ENCODE assay signal across 8 cellular contexts in the genomic region with DNA sequence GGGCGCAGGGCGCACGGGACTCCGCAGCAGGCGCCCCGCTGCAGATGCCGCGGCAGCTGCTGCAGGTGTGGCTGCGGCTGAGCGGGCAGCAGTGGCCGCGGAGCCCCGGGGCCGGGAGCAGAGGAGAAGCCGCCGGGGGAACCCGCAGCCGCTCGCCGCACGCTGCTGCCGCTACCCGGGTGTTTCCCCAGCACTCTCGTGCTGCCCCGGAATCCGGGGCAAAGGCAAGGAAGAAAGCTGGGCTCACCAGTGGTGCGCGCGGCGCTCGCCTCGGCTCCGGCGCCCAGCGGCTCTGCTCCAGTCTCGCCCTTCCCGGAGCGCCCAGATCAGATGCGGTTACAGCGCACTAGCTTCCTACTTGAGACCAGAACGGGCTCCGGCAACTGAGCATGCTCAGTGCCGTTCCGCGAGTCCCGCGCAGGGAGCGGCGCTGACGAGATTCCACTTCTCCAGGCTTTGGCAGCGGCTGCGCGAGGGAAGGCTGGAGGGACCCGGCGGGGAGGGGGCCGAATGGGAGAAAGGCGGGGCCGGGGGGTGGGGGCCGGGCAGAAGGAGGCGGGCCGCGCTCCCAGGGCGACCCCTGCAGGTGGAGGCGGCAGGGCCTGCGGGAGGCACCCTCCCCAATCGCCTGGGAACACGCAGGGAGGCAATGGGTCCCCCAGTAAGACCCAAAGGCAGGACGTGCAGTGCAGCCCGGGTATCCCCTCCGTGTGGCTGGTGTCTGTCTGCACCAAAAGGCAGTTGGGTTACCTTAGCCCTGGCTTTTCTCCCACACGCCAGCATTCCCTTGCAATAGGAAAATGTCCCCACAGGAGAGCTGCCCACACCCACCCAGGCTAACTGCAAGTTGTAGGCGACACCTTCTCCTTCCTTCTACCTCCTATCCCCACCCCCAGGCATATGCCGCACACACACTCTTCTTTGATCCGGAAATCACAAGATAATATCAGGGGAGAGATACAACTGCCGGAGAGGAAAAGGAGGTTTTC. TPM values are rescaled to one million over a fixed set of nuclear protein-coding genes. Genes with fewer than 3 reads are reported as not detected.
DNase-seq lines count a peak whose midpoint lies in the region; ATAC-seq and TF ChIP-seq lines count a peak whose summit lies in the region.

A gene (minus strand): TSS at position 385 of the 989 bp plus-strand sequence. CDS start 181,288 bp downstream, outside the sequence.

- H3K4me1 ChIP-seq in CD4-positive, CD25-positive, alpha-beta regulatory T cell (ENCODE audit: control insufficient read depth, insufficient read depth, low read length, poor library complexity, severe bottlenecking), result peaks cover 18% of the 10 kb centered on the region
- peaks cover 3% of the 10 kb centered on the region for H3K4me1 ChIP-seq in endodermal cell (ENCODE audit: control insufficient read depth, insufficient read depth, low read length)

- peak; percentile 94 for TF ChIP-seq CTCF in endodermal cell (conservative IDR thresholded peaks at IDR 0.05)

- ATAC-seq in CD4-positive, CD25-positive, alpha-beta regulatory T cell (ENCODE audit: low read depth in 2 of 2), result peak in 1 of 2 donors; percentile 31
- ATAC-seq in HG03342 (IDR thresholded peaks at IDR 0.05; ENCODE audit: unreplicated experiment) (peak; percentile 58), memory B cell (ENCODE audit: low read depth) (peak; percentile 59)

- no peak within 1 kb of the TSS for H3K27ac ChIP-seq in CD4-positive, CD25-positive, alpha-beta regulatory T cell (ENCODE audit: insufficient read depth, low read length, poor library complexity, severe bottlenecking)
- H3K27ac ChIP-seq in endodermal cell (ENCODE audit: low read depth, low read length), result peak within 1 kb of the TSS; percentile 39

- peak within 1 kb of the TSS; percentile 35 for H3K9ac ChIP-seq in endodermal cell (ENCODE audit: extremely low read depth, low read length, poor library complexity, severe bottlenecking)

- peaks cover 0 to 4% (median 1%) of the 10 kb centered on the region in 7 donors for H3K9me3 Mint-ChIP-seq in CD4-positive, CD25-positive, alpha-beta regulatory T cell
- no peaks in the 10 kb centered on the region for H3K9me3 Mint-ChIP-seq in activated CD4-positive, alpha-beta T cell treated with anti-CD3 and anti-CD28 coated beads, Interleukin-2, amount 10 ng/mL, durations not matched to agents 7 days and 5 days
- H3K9me3 Mint-ChIP-seq in endodermal cell, result no peaks in the 10 kb centered on the region
- H3K9me3 Mint-ChIP-seq in memory B cell, result no peaks in the 10 kb centered on the region

- H3K36me3 Mint-ChIP-seq in CD4-positive, CD25-positive, alpha-beta regulatory T cell, result no peaks in the 10 kb centered on the region
- no peaks in the 10 kb centered on the region for H3K36me3 Mint-ChIP-seq in activated CD4-positive, alpha-beta T cell treated with anti-CD3 and anti-CD28 coated beads, Interleukin-2, amount 10 ng/mL, durations not matched to agents 7 days and 5 days (ENCODE audit: low read depth)
- H3K36me3 Mint-ChIP-seq in endodermal cell (ENCODE audit: low read depth), result no peaks in the 10 kb centered on the region
- H3K36me3 Mint-ChIP-seq in memory B cell, result no peaks in the 10 kb centered on the region

- H3K9me3 ChIP-seq in CD4-positive, CD25-positive, alpha-beta regulatory T cell (ENCODE audit: control insufficient read depth in 2 of 2, low read length in 2 of 2), result no peaks in the 10 kb centered on the region
- H3K9me3 ChIP-seq in endodermal cell (ENCODE audit: control insufficient read depth, low read length), result no peaks in the 10 kb centered on the region

- CTCF ChIA-PET in activated CD4-positive, alpha-beta T cell treated with anti-CD3 and anti-CD28 coated beads, Interleukin-2, amount 10 ng/mL, durations not matched to agents 7 days and 5 days (lab: Charles Lee), result interaction anchor here (0.7 to 1.7 kb wide), 4 partner anchors 9 to 238 kb away, joined by 3 to 4 read pairs (median 4); no protein-coding TSS in a partner anchor

- 3 to 5% methylated on average over 35 to 75 of the region's 75 CpGs for WGBS in endodermal cell (ENCODE audit: insufficient coverage in 1 of 2, insufficient read length in 1 of 2), 2 experiments

- H3K27me3 ChIP-seq in CD4-positive, CD25-positive, alpha-beta regulatory T cell (ENCODE audit: control insufficient read depth, insufficient read depth, low read length), result peaks cover 41% of the 10 kb centered on the region
- H3K27me3 ChIP-seq in endodermal cell (ENCODE audit: control insufficient read depth, insufficient read depth, low read length, poor library complexity, severe bottlenecking), result no peaks in the 10 kb centered on the region

- TF ChIP-seq POLR2A in GM19193 (IDR thresholded peaks at IDR 0.05; ENCODE audit: extremely low read depth, insufficient read depth, insufficient read length), result peak; percentile 60

- H3K4me1 Mint-ChIP-seq in CD4-positive, CD25-positive, alpha-beta regulatory T cell, result peaks cover 5 to 23% (median 12%) of the 10 kb centered on the region in 4 donors
- peaks cover 31% of the 10 kb centered on the region for H3K4me1 Mint-ChIP-seq in activated CD4-positive, alpha-beta T cell treated with anti-CD3 and anti-CD28 coated beads, Interleukin-2, amount 10 ng/mL, durations not matched to agents 7 days and 5 days
- peaks cover 26% of the 10 kb centered on the region for H3K4me1 Mint-ChIP-seq in endodermal cell
- peaks cover 15% of the 10 kb centered on the region for H3K4me1 Mint-ChIP-seq in memory B cell

- no peak within 1 kb of the TSS for H3K27ac Mint-ChIP-seq in CD4-positive, CD25-positive, alpha-beta regulatory T cell
- no peak within 1 kb of the TSS for H3K27ac Mint-ChIP-seq in activated CD4-positive, alpha-beta T cell treated with anti-CD3 and anti-CD28 coated beads, Interleukin-2, amount 10 ng/mL, durations not matched to agents 7 days and 5 days
- H3K27ac Mint-ChIP-seq in endodermal cell (peak within 1 kb of the TSS; percentile 72), memory B cell (no peak within 1 kb of the TSS)

- POLR2A ChIA-PET in activated CD4-positive, alpha-beta T cell treated with anti-CD3 and anti-CD28 coated beads, Interleukin-2, amount 10 ng/mL, durations not matched to agents 7 days and 5 days (lab: Charles Lee), result interaction anchor here (0.6 kb wide), 1 partner anchor 9 kb away, joined by 8 read pairs; no protein-coding TSS in a partner anchor

- no peak within 1 kb of the TSS for H3K4me3 ChIP-seq in CD4-positive, CD25-positive, alpha-beta regulatory T cell (ENCODE audit: low read depth, low read length)
- peak within 1 kb of the TSS; percentile 91 for H3K4me3 ChIP-seq in endodermal cell (ENCODE audit: low read length)

- peak within 1 kb of the TSS in 3 of 4 donors; percentile 57 to 71 (median 63) for H3K4me3 Mint-ChIP-seq in CD4-positive, CD25-positive, alpha-beta regulatory T cell
- peak within 1 kb of the TSS; percentile 73 for H3K4me3 Mint-ChIP-seq in activated CD4-positive, alpha-beta T cell treated with anti-CD3 and anti-CD28 coated beads, Interleukin-2, amount 10 ng/mL, durations not matched to agents 7 days and 5 days
- H3K4me3 Mint-ChIP-seq in endodermal cell (peak within 1 kb of the TSS; percentile 77), memory B cell (peak within 1 kb of the TSS; percentile 75)

- DNase-seq in CD4-positive, CD25-positive, alpha-beta regulatory T cell, result peak in 1 of 3 donors; percentile 32
- peak; percentile 96 for DNase-seq in NCI-H226
- DNase-seq in activated CD4-positive, alpha-beta T cell treated with anti-CD3 and anti-CD28 coated beads, Interleukin-2, amount 10 ng/mL, durations not matched to agents 7 days and 5 days, result peak; percentile 41
- DNase-seq in endodermal cell, result peak; percentile 99
- peak; percentile 3 to 34 for DNase-seq in memory B cell (ENCODE audit: low spot score in 2 of 2)
- peak; percentile 22 to 50 for DNase-seq in stimulated activated CD8-positive, alpha-beta memory T cell treated with anti-CD3 and anti-CD28 coated beads, Interleukin-2, amount 100 ng/mL, for 48 hours (ENCODE audit: low read depth in 2 of 2)

- peaks cover 57% of the 10 kb centered on the region for H3K27me3 Mint-ChIP-seq in CD4-positive, CD25-positive, alpha-beta regulatory T cell
- H3K27me3 Mint-ChIP-seq in activated CD4-positive, alpha-beta T cell treated with anti-CD3 and anti-CD28 coated beads, Interleukin-2, amount 10 ng/mL, durations not matched to agents 7 days and 5 days, result peaks cover 59% of the 10 kb centered on the region
- peaks cover 6% of the 10 kb centered on the region for H3K27me3 Mint-ChIP-seq in endodermal cell (ENCODE audit: insufficient read depth)
- H3K27me3 Mint-ChIP-seq in memory B cell, result peaks cover 14% of the 10 kb centered on the region

- no peaks in the 10 kb centered on the region for H3K36me3 ChIP-seq in CD4-positive, CD25-positive, alpha-beta regulatory T cell (ENCODE audit: control insufficient read depth, insufficient read depth, low read length)
- no peaks in the 10 kb centered on the region for H3K36me3 ChIP-seq in endodermal cell (ENCODE audit: control insufficient read depth, insufficient read depth, low read length)

RNA-seq across cellular contexts. Expression of the gene that starts here (rescaled TPM):
- total RNA-seq in CD4-positive, CD25-positive, alpha-beta regulatory T cell, result not detected
- not detected for polyA plus RNA-seq in CD4-positive, CD25-positive, alpha-beta regulatory T cell
- under 1 TPM; 0.45 to 0.62 TPM for total RNA-seq in activated CD4-positive, alpha-beta T cell treated with anti-CD3 and anti-CD28 coated beads, Interleukin-2, amount 10 ng/mL, durations not matched to agents 7 days and 5 days
- total RNA-seq in endodermal cell, result 10 to 100 TPM; 56.1 to 64.8 TPM
- polyA plus RNA-seq in endodermal cell (2013, experiment 1 of 2), result 63.0 TPM
- 57.6 TPM for polyA plus RNA-seq in endodermal cell (2013, experiment 2 of 2)

Comparison
In these comparisons a context has a peak if more than half of its experiments do, and no peak if none do; other contexts are left out.
1. RNA of the gene that starts here (total RNA-seq): 56.1 to 64.8 TPM in endodermal cell; 0.45 to 0.62 TPM in activated CD4-positive, alpha-beta T cell treated with anti-CD3 and anti-CD28 coated beads, Interleukin-2, amount 10 ng/mL, durations not matched to agents 7 days and 5 days and not detected in CD4-positive, CD25-positive, alpha-beta regulatory T cell (single experiment); every median in the first group is over 10 times any median in the second.
2. Peak in DNase-seq in activated CD4-positive, alpha-beta T cell treated with anti-CD3 and anti-CD28 coated beads, Interleukin-2, amount 10 ng/mL, durations not matched to agents 7 days and 5 days; RNA of the gene not detected or under 1 TPM.
3. Peak in every context shown above with its lines, with median percentiles within 50 percentile points of each other: H3K4me3 Mint-ChIP-seq.